ENCODE assay signal across 8 cellular contexts in genomic region chr20:50928469-50928868, GRCh38. TPM values are rescaled to one million over a fixed set of nuclear protein-coding genes. Genes with fewer than 3 reads are reported as not detected.
DNase-seq lines count a peak whose midpoint lies in the region; ATAC-seq and TF ChIP-seq lines count a peak whose summit lies in the region.

No MANE protein-coding gene starts in this region.

- CTCF ChIA-PET in activated CD4-positive, alpha-beta T cell treated with anti-CD3 and anti-CD28 coated beads, Interleukin-2, amount 10 ng/mL, durations not matched to agents 7 days and 5 days (lab: Charles Lee) = interaction anchor here (0.9 to 5.5 kb wide), 13 partner anchors 8 to 144 kb away, joined by 3 to 49 read pairs (median 12); partner anchors contain the start of genes BCAS4, DPM1 and MOCS3
- CTCF ChIA-PET in T-cell (lab: Charles Lee) = interaction anchor here in 1 of 2 donors (0.8 to 4.1 kb wide), 9 partner anchors 8 to 138 kb away, joined by 3 to 56 read pairs (median 9); partner anchors contain the start of gene BCAS4

- POLR2A ChIA-PET in activated CD4-positive, alpha-beta T cell treated with anti-CD3 and anti-CD28 coated beads, Interleukin-2, amount 10 ng/mL, durations not matched to agents 7 days and 5 days (lab: Charles Lee) = no interaction called here
- POLR2A ChIA-PET in T-cell (lab: Charles Lee) = interaction anchor here in 1 of 2 donors (0.6 to 1.6 kb wide), 3 partner anchors 12 to 128 kb away, joined by 3 to 12 read pairs (median 3); partner anchors contain the start of genes DPM1 and MOCS3

- 71 to 75% methylated on average over 5 of the region's 5 CpGs for WGBS in heart right ventricle, 2 donors

- H3K36me3 ChIP-seq in heart right ventricle = peaks cover 0 to 59% (median 3%) of the 10 kb centered on the region in 9 donors

- peak overlapping the region; percentile 26 for H3K27ac Mint-ChIP-seq in activated CD4-positive, alpha-beta T cell treated with anti-CD3 and anti-CD28 coated beads, Interleukin-2, amount 10 ng/mL, durations not matched to agents 7 days and 5 days
- peak overlapping the region in 1 of 2 donors; percentile 92 for H3K27ac Mint-ChIP-seq in T-cell
- H3K27ac Mint-ChIP-seq in stimulated activated memory B cell treated with anti-CD40 and anti-IgM and Interleukin-4, amounts not matched to agents 10 μg/mL and 1 μg/mL and 100 μg/mL, for 72 hours = peak overlapping the region; percentile 98

- H3K4me3 ChIP-seq in fibroblast of mammary gland (ENCODE audit: control insufficient read depth, low read depth, low read length) = peak overlapping the region; percentile 84
- H3K4me3 ChIP-seq in heart right ventricle = peak overlapping the region in 3 of 10 donors; percentile 80 to 83 (median 82)

- no peaks in the 10 kb centered on the region for H3K9me3 Mint-ChIP-seq in activated CD4-positive, alpha-beta T cell treated with anti-CD3 and anti-CD28 coated beads, Interleukin-2, amount 10 ng/mL, durations not matched to agents 7 days and 5 days
- no peaks in the 10 kb centered on the region for H3K9me3 Mint-ChIP-seq in T-cell
- no peaks in the 10 kb centered on the region for H3K9me3 Mint-ChIP-seq in stimulated activated memory B cell treated with anti-CD40 and anti-IgM and Interleukin-4, amounts not matched to agents 10 μg/mL and 1 μg/mL and 100 μg/mL, for 72 hours

- TF ChIP-seq CTCF in fibroblast of mammary gland (conservative IDR thresholded peaks at IDR 0.05; ENCODE audit: control insufficient read depth, insufficient read depth, low read depth, low read length) (no peak), heart right ventricle (IDR thresholded peaks at IDR 0.05) (no peak)

- peak overlapping the region; percentile 97 for H3K4me3 Mint-ChIP-seq in activated CD4-positive, alpha-beta T cell treated with anti-CD3 and anti-CD28 coated beads, Interleukin-2, amount 10 ng/mL, durations not matched to agents 7 days and 5 days
- H3K4me3 Mint-ChIP-seq in T-cell = peak overlapping the region; percentile 93 to 96 (median 95)
- peak overlapping the region; percentile 97 for H3K4me3 Mint-ChIP-seq in stimulated activated memory B cell treated with anti-CD40 and anti-IgM and Interleukin-4, amounts not matched to agents 10 μg/mL and 1 μg/mL and 100 μg/mL, for 72 hours

- no peak overlapping the region for H3K27ac ChIP-seq in heart right ventricle

- intact Hi-C loops in heart right ventricle (cut with DNase I) = loop anchor here in 6 of 10 donors (2.0 to 10.0 kb wide), 4 partner anchors 104 to 136 kb away; partner anchors contain the start of gene BCAS4 (in 5 of the 6)

- no peak for DNase-seq in activated CD4-positive, alpha-beta T cell treated with anti-CD3 and anti-CD28 coated beads, Interleukin-2, amount 10 ng/mL, durations not matched to agents 7 days and 5 days
- DNase-seq in activated CD4-positive, alpha-beta T cell treated with anti-CD3 and anti-CD28 coated beads, Interleukin-2, amount 50 U/mL, for 1 hour = no peak
- no peak for DNase-seq in T-cell
- no peak for DNase-seq in fibroblast of mammary gland (ENCODE audit: low read depth)
- DNase-seq in heart right ventricle = no peak

- no peaks in the 10 kb centered on the region for H3K27me3 ChIP-seq in heart right ventricle

- peaks cover 69% of the 10 kb centered on the region for H3K36me3 Mint-ChIP-seq in activated CD4-positive, alpha-beta T cell treated with anti-CD3 and anti-CD28 coated beads, Interleukin-2, amount 10 ng/mL, durations not matched to agents 7 days and 5 days (ENCODE audit: low read depth)
- H3K36me3 Mint-ChIP-seq in T-cell = peaks cover 23% of the 10 kb centered on the region
- H3K36me3 Mint-ChIP-seq in stimulated activated memory B cell treated with anti-CD40 and anti-IgM and Interleukin-4, amounts not matched to agents 10 μg/mL and 1 μg/mL and 100 μg/mL, for 72 hours = peaks cover 31% of the 10 kb centered on the region

- no peak for ATAC-seq in T-cell (replicated peaks in 1 of 4)
- ATAC-seq in stimulated activated memory B cell treated with anti-CD40 and anti-IgM and Interleukin-4, amounts not matched to agents 10 μg/mL and 1 μg/mL and 100 μg/mL, for 72 hours = no peak
- no peak for ATAC-seq in GM21737 (IDR thresholded peaks at IDR 0.05; ENCODE audit: unreplicated experiment)
- ATAC-seq in HG02763 (IDR thresholded peaks at IDR 0.05; ENCODE audit: unreplicated experiment) = no peak
- no peak for ATAC-seq in heart right ventricle

- peaks cover 56% of the 10 kb centered on the region for H3K4me1 Mint-ChIP-seq in activated CD4-positive, alpha-beta T cell treated with anti-CD3 and anti-CD28 coated beads, Interleukin-2, amount 10 ng/mL, durations not matched to agents 7 days and 5 days
- peaks cover 67 to 69% (median 67%) of the 10 kb centered on the region in 3 donors for H3K4me1 Mint-ChIP-seq in T-cell
- peaks cover 56% of the 10 kb centered on the region for H3K4me1 Mint-ChIP-seq in stimulated activated memory B cell treated with anti-CD40 and anti-IgM and Interleukin-4, amounts not matched to agents 10 μg/mL and 1 μg/mL and 100 μg/mL, for 72 hours

- no peaks in the 10 kb centered on the region for H3K27me3 Mint-ChIP-seq in activated CD4-positive, alpha-beta T cell treated with anti-CD3 and anti-CD28 coated beads, Interleukin-2, amount 10 ng/mL, durations not matched to agents 7 days and 5 days
- no peaks in the 10 kb centered on the region for H3K27me3 Mint-ChIP-seq in T-cell
- H3K27me3 Mint-ChIP-seq in stimulated activated memory B cell treated with anti-CD40 and anti-IgM and Interleukin-4, amounts not matched to agents 10 μg/mL and 1 μg/mL and 100 μg/mL, for 72 hours = no peaks in the 10 kb centered on the region

- H3K9me3 ChIP-seq in heart right ventricle = no peaks in the 10 kb centered on the region

- peaks cover 0 to 72% (median 56%) of the 10 kb centered on the region in 9 donors for H3K4me1 ChIP-seq in heart right ventricle

RNA-seq across cellular contexts. Expression of gene ADNP, which starts 2.8 kb away (rescaled TPM):
- 10 to 100 TPM; 70.7 to 90.4 TPM for total RNA-seq in activated CD4-positive, alpha-beta T cell treated with anti-CD3 and anti-CD28 coated beads, Interleukin-2, amount 10 ng/mL, durations not matched to agents 7 days and 5 days
- total RNA-seq in T-cell = 10 to 100 TPM; 57.4 to 66.8 (median 61.7) TPM
- total RNA-seq in heart right ventricle = 10 to 100 TPM; 30.9 to 46.1 (median 38.6) TPM
- polyA plus RNA-seq in heart right ventricle = 10 to 100 TPM; 14.6 to 27.8 TPM

RNA-seq across cellular contexts. Expression of gene DPM1, which starts 29.9 kb away (rescaled TPM):
- total RNA-seq in activated CD4-positive, alpha-beta T cell treated with anti-CD3 and anti-CD28 coated beads, Interleukin-2, amount 10 ng/mL, durations not matched to agents 7 days and 5 days = 10 to 100 TPM; 45.6 to 46.2 TPM
- 10 to 100 TPM; 23.1 to 37.6 (median 33.4) TPM for total RNA-seq in T-cell
- total RNA-seq in heart right ventricle = 10 to 100 TPM; 35.4 to 52.8 (median 49.9) TPM
- 10 to 100 TPM; 29.4 to 44.6 TPM for polyA plus RNA-seq in heart right ventricle

RNA-seq across cellular contexts. Expression of gene MOCS3, which starts 30.1 kb away (rescaled TPM):
- total RNA-seq in activated CD4-positive, alpha-beta T cell treated with anti-CD3 and anti-CD28 coated beads, Interleukin-2, amount 10 ng/mL, durations not matched to agents 7 days and 5 days = 1 to 10 TPM; 4.2 to 5.1 TPM
- total RNA-seq in T-cell (1 to 10 TPM; 2.6 to 8.3 (median 7.6) TPM), heart right ventricle (1 to 10 TPM; 2.3 to 3.2 (median 2.6) TPM)
- polyA plus RNA-seq in heart right ventricle = 1 to 10 TPM in 1 of 2 donors, under 1 TPM in 1; 0.95 to 1.7 TPM
